8 cellular contexts compared by ENCODE assay signal in the genomic region with DNA sequence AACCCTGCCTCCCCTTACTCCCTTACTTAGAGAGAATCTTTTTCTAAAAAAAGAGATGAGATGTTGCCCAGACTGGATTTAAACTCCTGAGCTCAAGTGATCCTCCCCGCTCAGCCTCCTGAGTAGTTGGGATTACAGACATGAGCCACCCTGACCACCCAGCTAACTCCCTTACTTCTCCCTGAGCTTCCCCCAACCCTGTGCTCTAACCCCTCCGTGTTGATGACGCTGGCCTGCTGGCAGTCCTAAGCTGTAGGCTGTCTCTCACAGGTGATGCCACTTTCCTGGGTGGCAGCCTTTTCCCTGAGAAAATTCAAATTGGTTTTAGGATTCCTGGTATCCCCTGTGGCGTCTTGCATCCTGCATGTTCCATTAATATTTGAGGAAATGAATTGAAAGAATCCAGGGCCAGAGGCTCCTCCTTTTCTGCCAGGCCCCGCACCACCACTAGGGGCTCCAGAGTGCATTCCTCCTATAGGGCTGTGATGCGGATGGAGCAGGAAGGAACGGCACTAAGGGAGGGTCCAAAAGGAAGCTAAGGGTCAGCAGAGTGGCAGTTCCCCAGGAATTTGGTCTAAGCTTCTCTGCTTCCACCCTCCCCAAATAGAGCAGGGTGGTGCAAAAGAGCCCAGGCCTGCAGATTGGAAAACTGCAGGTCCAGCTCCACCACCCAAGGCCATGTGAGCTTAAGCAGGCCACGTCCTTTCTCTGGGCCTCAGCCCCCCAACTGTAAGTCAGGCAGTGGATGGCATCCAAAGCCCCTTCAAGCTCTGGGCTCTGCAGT.
DNase-seq lines count a peak whose midpoint lies in the region; TF ChIP-seq lines count a peak whose summit lies in the region.

No MANE protein-coding gene starts in this region.

- H3K36me3 Mint-ChIP-seq in immature natural killer cell: peaks cover 0 to 3% (median 0%) of the 10 kb centered on the region in 3 donors

- H3K36me3 ChIP-seq in brain microvascular endothelial cell (replicated peaks): no peaks in the 10 kb centered on the region

- peaks cover 2% of the 10 kb centered on the region in 3 donors for H3K27me3 Mint-ChIP-seq in immature natural killer cell (ENCODE audit: low read depth in 3 of 3)

- H3K27me3 ChIP-seq in brain microvascular endothelial cell (replicated peaks): no peaks in the 10 kb centered on the region

- no peak overlapping the region for H3K4me3 ChIP-seq in brain microvascular endothelial cell (ENCODE audit: low read depth, low read length)

- TF ChIP-seq CTCF in VCaP (conservative IDR thresholded peaks at IDR 0.05) (peak; percentile 86), brain microvascular endothelial cell (IDR thresholded peaks at IDR 0.05; ENCODE audit: low read depth, low read length, missing control alignments) (peak; percentile 99)

- peak overlapping the region in 1 of 5 donors; percentile 52 for H3K4me3 Mint-ChIP-seq in immature natural killer cell

- no peaks in the 10 kb centered on the region for H3K9me3 Mint-ChIP-seq in immature natural killer cell

- peaks cover 13 to 28% of the 10 kb centered on the region in 2 donors for H3K4me1 Mint-ChIP-seq in immature natural killer cell

- DNase-seq in DMS153 (lab: John Stamatoyannopoulos, UW) (peak; percentile 27), DMS153 treated with DMSO at 0.1 percent for 48 hours (lab: John Stamatoyannopoulos, UW; ENCODE audit: unreplicated experiment) (no peak), NAMALWA (ENCODE audit: low spot score) (peak; percentile 74), brain microvascular endothelial cell (peak; percentile 44), immature natural killer cell (peak; percentile 53 to 59 (median 59)), DMS79 (lab: John Stamatoyannopoulos, UW) (no peak)
- peak; percentile 17 to 40 for DNase-seq in stimulated activated CD4-positive, alpha-beta T cell treated with anti-CD3 and anti-CD28 coated beads, Interleukin-1b, Interleukin-23, amount 100 ng/mL, for 1 hour (ENCODE audit: low read depth in 2 of 2)

- H3K27ac ChIP-seq in VCaP (no peak overlapping the region), brain microvascular endothelial cell (no peak overlapping the region)

- in situ Hi-C loops in brain microvascular endothelial cell (cut with HindIII; ENCODE audit: low pct_ligation_motif_present, low sequenced_read_pairs): no loop called here

- peak overlapping the region in 4 of 6 donors; percentile 36 to 75 (median 60) for H3K27ac Mint-ChIP-seq in immature natural killer cell

Comparison
In these comparisons a context has a peak if more than half of its experiments do, and no peak if none do; other contexts are left out.
1. DNase-seq: peak in DMS153 (single experiment), NAMALWA (single experiment), brain microvascular endothelial cell (single experiment), immature natural killer cell (3 of 3) and stimulated activated CD4-positive, alpha-beta T cell treated with anti-CD3 and anti-CD28 coated beads, Interleukin-1b, Interleukin-23, amount 100 ng/mL, for 1 hour (2 of 2); none in DMS153 treated with DMSO at 0.1 percent for 48 hours (single experiment) and DMS79 (single experiment).